Comparison of ENCODE assay signal across 11 cellular contexts in genomic region chr13:41554626-41555386, GRCh38.
DNase-seq lines count a peak whose midpoint lies in the region; ATAC-seq, FAIRE-seq and TF ChIP-seq lines count a peak whose summit lies in the region.
"Had no signal": no experiment of that assay in that cellular context is flagged by ENCODE, and none has a peak within 500 bp of the region (broad histone marks: within the 10 kb centered on the region; RNA-seq: fewer than 3 reads in every experiment).

No MANE protein-coding gene starts in this region.

- H3K36me3 ChIP-seq in small intestine (ENCODE audit: control insufficient read depth in 2 of 2, insufficient read depth in 2 of 2, low read length in 2 of 2) (no peaks in the 10 kb centered on the region), right atrium auricular region (no peaks in the 10 kb centered on the region)
- H3K36me3 ChIP-seq: sigmoid colon had no signal

- no peaks in the 10 kb centered on the region for H3K36me3 Mint-ChIP-seq in activated B cell treated with CpG ODN at 0.5 μM for 24 hours (ENCODE audit: low read depth)

- DNase-seq in GM19240 (ENCODE audit: insufficient read length, low spot score) (peak; percentile 59), activated B cell treated with CpG ODN at 0.5 μM for 24 hours (no peak), small intestine (no peak), right atrium auricular region (ENCODE audit: low spot score) (no peak), T-helper 9 cell (no peak), left cardiac atrium (no peak)
- DNase-seq: NCI-H526, sigmoid colon had no signal

- peaks cover 12% of the 10 kb centered on the region for H3K4me1 Mint-ChIP-seq in activated B cell treated with CpG ODN at 0.5 μM for 24 hours

- H3K27ac ChIP-seq in small intestine (ENCODE audit: low read depth in 1 of 2, low read length in 1 of 2) (no peak overlapping the region), right atrium auricular region (no peak overlapping the region)
- H3K27ac ChIP-seq: sigmoid colon had no signal

- CTCF ChIA-PET in activated B cell treated with CpG ODN at 0.5 μM for 24 hours (lab: Charles Lee), result no interaction called here

- H3K4me3 Mint-ChIP-seq in activated B cell treated with CpG ODN at 0.5 μM for 24 hours, result no peak overlapping the region

- TF ChIP-seq CTCF in GM12874 (IDR thresholded peaks at IDR 0.05; ENCODE audit: insufficient read depth, low read depth, low read length) (0 out of 2 replicates have a peak, but pooled peaks have one; percentile 4), activated B cell treated with CpG ODN at 0.5 μM for 24 hours (IDR thresholded peaks at IDR 0.05) (no peak), right atrium auricular region (IDR thresholded peaks at IDR 0.05) (no peak)

- ATAC-seq in HG02973 (IDR thresholded peaks at IDR 0.05; ENCODE audit: unreplicated experiment) (peak; percentile 97), activated B cell treated with CpG ODN at 0.5 μM for 24 hours (ENCODE audit: low read depth) (peak; percentile 34), left cardiac atrium (no peak)

- H3K4me3 ChIP-seq in small intestine (ENCODE audit: low read depth in 1 of 2, low read length in 2 of 2) (no peak overlapping the region), right atrium auricular region (no peak overlapping the region)
- H3K4me3 ChIP-seq: sigmoid colon had no signal

- no peak for FAIRE-seq in small intestine (lab: Jason Lieb, UNC)
- FAIRE-seq: islet of Langerhans had no signal

- H3K4me1 ChIP-seq in small intestine (ENCODE audit: control insufficient read depth in 2 of 2, insufficient read depth in 1 of 2, low read depth in 1 of 2, low read length in 1 of 2) (no peaks in the 10 kb centered on the region), right atrium auricular region (no peaks in the 10 kb centered on the region)
- H3K4me1 ChIP-seq: sigmoid colon had no signal

- H3K9me3 ChIP-seq in small intestine (ENCODE audit: control insufficient read depth, low read depth) (no peaks in the 10 kb centered on the region), right atrium auricular region (no peaks in the 10 kb centered on the region)
- H3K9me3 ChIP-seq: sigmoid colon had no signal

- intact Hi-C loops in activated B cell treated with CpG ODN at 0.5 μM for 24 hours (cut with micrococcal nuclease), result no loop called here
- intact Hi-C loops in left cardiac atrium (cut with DNase I), result no loop called here

- no peak overlapping the region for H3K27ac Mint-ChIP-seq in activated B cell treated with CpG ODN at 0.5 μM for 24 hours

- POLR2A ChIA-PET in activated B cell treated with CpG ODN at 0.5 μM for 24 hours (lab: Charles Lee), result no interaction called here

- no peaks in the 10 kb centered on the region for H3K27me3 ChIP-seq in small intestine (ENCODE audit: control insufficient read depth in 2 of 2, insufficient read depth in 2 of 2, low read length in 2 of 2)
- H3K27me3 ChIP-seq in right atrium auricular region, result no peaks in the 10 kb centered on the region
- H3K27me3 ChIP-seq: sigmoid colon had no signal

- no peaks in the 10 kb centered on the region for H3K9me3 Mint-ChIP-seq in activated B cell treated with CpG ODN at 0.5 μM for 24 hours

- WGBS in small intestine, 3 donors, result 84 to 85% (median 85%) methylated on average over 10 of the region's 10 CpGs

- H3K27me3 Mint-ChIP-seq in activated B cell treated with CpG ODN at 0.5 μM for 24 hours, result no peaks in the 10 kb centered on the region

Comparison
In these comparisons a context has a peak if more than half of its experiments do, and no peak if none do; other contexts are left out.
1. ATAC-seq: peak in HG02973 (single experiment) and activated B cell treated with CpG ODN at 0.5 μM for 24 hours (single experiment); none in left cardiac atrium (0 of 2).